1 cellular context compared by ENCODE assay signal in genomic region chr7:124783271-124783670, GRCh38.
TF ChIP-seq lines count a peak whose summit lies in the region.

No MANE protein-coding gene starts in this region.

TF ChIP-seq in GM23338, 12 proteins besides CTCF, POLR2A, EP300 and RAD21 (continued from another document):
- TF ChIP-seq ZNF462 (CRISPR knock-in tag; IDR thresholded peaks at IDR 0.05), result no peak
